8 cellular contexts compared by ENCODE assay signal in genomic region chr17:38868968-38869646, GRCh38. TPM values are rescaled to one million over a fixed set of nuclear protein-coding genes. Genes with fewer than 3 reads are reported as not detected.
DNase-seq lines count a peak whose midpoint lies in the region; ATAC-seq and TF ChIP-seq lines count a peak whose summit lies in the region.

No MANE protein-coding gene starts in this region.

- BruUV-seq in Calu3 (replicated peaks; lab: Mats Ljungman, UMichigan) = no TSS peak

- ATAC-seq in GM21367 (IDR thresholded peaks at IDR 0.05; ENCODE audit: unreplicated experiment) = peak; percentile 22
- peak; percentile 54 for ATAC-seq in mucosa of descending colon

- DNase-seq in Calu3 (peak; percentile 100), activated T-cell treated with anti-CD3 and anti-CD28 coated beads for 24 hours (ENCODE audit: low read depth) (peak; percentile 90), epidermal melanocyte (ENCODE audit: insufficient read length, low spot score) (peak; percentile 79), mucosa of descending colon (peak; percentile 91 to 95 (median 94))
- DNase-seq in stimulated activated CD8-positive, alpha-beta memory T cell treated with anti-CD3 and anti-CD28 coated beads, Interleukin-4, amount 100 ng/mL, for 24 hours (ENCODE audit: low read depth) = peak; percentile 84

- H3K4me2 ChIP-seq in OCI-LY3 (ENCODE audit: low read length) = peak overlapping the region; percentile 87

- CTCF ChIA-PET in Calu3 (lab: Charles Lee) = interaction anchor here (0.6 to 5.2 kb wide), 30 partner anchors 10 to 1097 kb away, joined by 3 to 38 read pairs (median 4); partner anchors contain the start of gene RPL23

- H3K4me1 Mint-ChIP-seq in Calu3 (ENCODE audit: low read depth, unreplicated experiment) = peaks cover 53% of the 10 kb centered on the region

- peak overlapping the region; percentile 95 for H3K4me3 Mint-ChIP-seq in Calu3 (ENCODE audit: low read depth, unreplicated experiment)

- H3K4me3 ChIP-seq in HUES64 (ENCODE audit: low read length) (peak overlapping the region; percentile 99), OCI-LY3 (ENCODE audit: low read length) (peak overlapping the region; percentile 99), mucosa of descending colon (peak overlapping the region; percentile 76)

- 0 out of 2 replicates have a peak, but pooled peaks cover 3% of the 10 kb centered on the region for H3K36me3 ChIP-seq in HUES64 (ENCODE audit: insufficient read depth, low read length)
- peaks cover 6% of the 10 kb centered on the region for H3K36me3 ChIP-seq in OCI-LY3 (replicated peaks; ENCODE audit: low read depth, low read length)
- H3K36me3 ChIP-seq in mucosa of descending colon (ENCODE audit: low read depth) = no peaks in the 10 kb centered on the region

- H2AFZ ChIP-seq in OCI-LY3 (ENCODE audit: low read depth, low read length) = no peak overlapping the region

- H3K4me1 ChIP-seq in HUES64 (ENCODE audit: insufficient read depth, low read length) (peaks cover 24% of the 10 kb centered on the region), OCI-LY3 (ENCODE audit: low read length) (peaks cover 16% of the 10 kb centered on the region), mucosa of descending colon (ENCODE audit: low read depth) (peaks cover 29% of the 10 kb centered on the region)

- no peaks in the 10 kb centered on the region for H3K9me3 Mint-ChIP-seq in Calu3 (ENCODE audit: low read depth, unreplicated experiment)

- TF ChIP-seq CTCF in Calu3 (IDR thresholded peaks at IDR 0.05; ENCODE audit: unreplicated experiment) (no peak), OCI-LY3 (IDR thresholded peaks at IDR 0.05; ENCODE audit: low read depth, low read length) (peak; percentile 63), mucosa of descending colon (IDR thresholded peaks at IDR 0.05) (no peak)

- intact Hi-C loops in Calu3 (cut with micrococcal nuclease; ENCODE audit: unreplicated experiment) = loop anchor here (1.0 to 5.0 kb wide), 3 partner anchors 16 to 284 kb away; partner anchors contain the start of genes PSMB3 and RPL23
- intact Hi-C loops in mucosa of descending colon (cut with DNase I, micrococcal nuclease) = no loop called here

- no peaks in the 10 kb centered on the region for H3K27me3 Mint-ChIP-seq in Calu3 (ENCODE audit: unreplicated experiment)

- peak overlapping the region; percentile 97 for H3K27ac Mint-ChIP-seq in Calu3 (ENCODE audit: unreplicated experiment)

- H3K9ac ChIP-seq in HUES64 (ENCODE audit: low read depth, low read length) (peak overlapping the region; percentile 82), OCI-LY3 (ENCODE audit: low read length) (peak overlapping the region; percentile 84)

- peaks cover 6% of the 10 kb centered on the region; the same call in 1 of the 2 replicates for H3K27me3 ChIP-seq in HUES64 (ENCODE audit: insufficient read depth, low read length)
- no peaks in the 10 kb centered on the region for H3K27me3 ChIP-seq in OCI-LY3 (ENCODE audit: low read depth, low read length)

- peaks cover 41% of the 10 kb centered on the region for H3K79me2 ChIP-seq in OCI-LY3 (ENCODE audit: low read length)

- H4K20me1 ChIP-seq in OCI-LY3 (ENCODE audit: insufficient read depth, low read length) = peaks cover 31% of the 10 kb centered on the region

- H3K27ac ChIP-seq in HUES64 (ENCODE audit: low read depth, low read length) = peak overlapping the region; percentile 93
- peak overlapping the region; percentile 96 for H3K27ac ChIP-seq in OCI-LY3 (ENCODE audit: low read length)

- peaks cover 82% of the 10 kb centered on the region for H3K36me3 Mint-ChIP-seq in Calu3 (ENCODE audit: insufficient read depth, unreplicated experiment)

- H3K9me3 ChIP-seq in HUES64 (ENCODE audit: insufficient read depth, low read depth, low read length) = no peaks in the 10 kb centered on the region
- H3K9me3 ChIP-seq in OCI-LY3 (ENCODE audit: insufficient read depth, low read length) = no peaks in the 10 kb centered on the region
- H3K9me3 ChIP-seq in mucosa of descending colon = no peaks in the 10 kb centered on the region

- WGBS in HUES64 = 1% methylated on average over 28 of the region's 30 CpGs

RNA-seq across cellular contexts. Expression of gene LASP1, which starts 0.8 kb away (rescaled TPM):
- total RNA-seq in Calu3 (2022) (479 and 558 TPM in 2 replicates), mucosa of descending colon (100 to 1,000 TPM; 163 to 286 (median 276) TPM)
- polyA plus RNA-seq in HUES64 (2013, experiment 1 of 2) = 103 TPM
- 99.7 TPM for polyA plus RNA-seq in HUES64 (2013, experiment 2 of 2)

RNA-seq across cellular contexts. Expression of gene RPL23, which starts 15.6 kb away (rescaled TPM):
- total RNA-seq in Calu3 (2022) = 3,443 and 3,829 TPM in 2 replicates
- 1,978 TPM for polyA plus RNA-seq in HUES64 (2013, experiment 1 of 2)
- 2,117 TPM for polyA plus RNA-seq in HUES64 (2013, experiment 2 of 2)
- total RNA-seq in mucosa of descending colon = 1,000 to 10,000 TPM in 1 of 3 donors, 100 to 1,000 TPM in 2; 838 to 1,044 (median 919) TPM

RNA-seq across cellular contexts. Expression of gene CWC25, which starts 44.0 kb away (rescaled TPM):
- total RNA-seq in Calu3 (2022) (77.8 and 78.9 TPM in 2 replicates), mucosa of descending colon (10 to 100 TPM; 21.7 to 26.5 (median 25.6) TPM)
- 11.0 TPM for polyA plus RNA-seq in HUES64 (2013, experiment 1 of 2)
- 9.5 TPM for polyA plus RNA-seq in HUES64 (2013, experiment 2 of 2)

Comparison
In these comparisons a context has a peak if more than half of its experiments do, and no peak if none do; other contexts are left out.
1. Peak in every context shown above with its lines: DNase-seq, ATAC-seq, H3K4me3 ChIP-seq and H3K27ac ChIP-seq.